1 cellular context compared by ENCODE assay signal in the genomic region with DNA sequence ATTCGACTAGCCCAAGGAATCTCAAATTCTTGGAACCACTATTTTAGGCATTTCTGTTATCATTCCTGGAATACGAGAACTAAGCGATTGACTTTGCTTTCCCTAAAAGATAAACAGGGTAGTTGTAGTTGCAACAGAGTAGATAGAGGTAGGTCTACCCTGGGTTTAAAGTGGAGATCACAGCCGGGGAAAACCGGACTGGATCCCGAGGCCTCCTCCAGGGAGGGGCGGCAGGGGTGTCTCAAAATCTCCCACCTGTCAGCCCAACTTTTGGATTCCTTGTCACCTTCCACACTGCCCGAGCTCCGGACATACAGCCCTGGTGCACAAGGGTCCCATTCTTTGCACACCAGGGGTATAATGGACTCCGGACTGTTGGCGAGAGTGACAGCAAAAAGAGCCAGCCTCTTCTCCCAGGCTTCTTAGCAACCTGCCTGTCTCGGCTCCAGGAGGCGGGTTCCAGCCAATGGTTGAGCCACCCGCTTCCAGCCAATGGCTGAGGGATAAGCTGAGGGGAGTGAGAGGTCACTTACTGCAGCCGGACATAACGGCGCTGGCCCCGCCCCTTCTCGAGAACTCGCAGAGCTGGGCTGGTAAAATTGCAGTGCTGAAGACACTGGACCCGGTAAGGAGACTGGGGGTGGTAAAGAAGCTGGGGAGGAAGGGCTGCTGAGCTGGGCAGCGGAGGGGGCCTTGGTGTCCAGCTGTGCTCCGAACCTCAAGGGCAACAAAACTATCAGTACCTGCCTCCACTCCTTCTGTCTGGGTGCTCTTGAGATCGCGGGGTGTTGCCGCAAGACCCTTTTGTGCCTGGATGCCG.
TF ChIP-seq lines count a peak whose summit lies in the region.

A gene (plus strand): TSS at position 562 of the 820 bp plus-strand sequence. CDS start 4,946 bp downstream, outside the sequence.

TF ChIP-seq in Ishikawa, 13 proteins besides CTCF, POLR2A, EP300 and RAD21 (continued from another document):
- TF ChIP-seq TAF1 (IDR thresholded peaks at IDR 0.05; ENCODE audit: low read depth) (peak; percentile 82), TEAD4 (IDR thresholded peaks at IDR 0.05) (peak; percentile 3; the same call in 1 of the 2 replicates), NFIC (IDR thresholded peaks at IDR 0.05) (peak; percentile 8; the same call in 1 of the 2 replicates), ZBTB7A (IDR thresholded peaks at IDR 0.05; ENCODE audit: low read depth) (0 out of 2 replicates have a peak, but pooled peaks have one; percentile 33), FOXM1 (IDR thresholded peaks at IDR 0.05; ENCODE audit: borderline replicate concordance, low read depth) (no peak), CREB1 (IDR thresholded peaks at IDR 0.05; ENCODE audit: low read depth) (no peak)
